Comparison of ENCODE assay signal across 1 cellular context in the genomic region with DNA sequence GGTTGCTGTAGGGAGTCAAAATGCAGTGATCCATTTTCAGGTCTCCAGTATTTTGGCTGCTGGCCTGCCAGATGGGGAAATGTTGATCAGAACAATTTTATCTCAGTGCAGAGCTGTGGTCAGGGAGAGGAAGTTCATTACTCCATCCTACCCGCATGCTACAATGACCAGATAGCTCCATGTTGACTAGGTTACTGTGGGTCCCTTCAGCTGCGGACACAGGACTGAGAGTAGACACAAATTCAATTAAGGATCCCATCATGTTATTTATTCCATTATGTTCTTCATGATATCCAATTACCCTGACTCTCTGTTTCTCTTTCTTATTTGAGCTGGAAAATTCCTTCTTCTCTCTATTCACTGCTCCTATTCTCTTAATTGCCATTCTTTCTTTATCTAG.
TF ChIP-seq lines count a peak whose summit lies in the region.

No MANE protein-coding gene starts in this region.

TF ChIP-seq in SK-N-SH, 30 proteins besides CTCF, POLR2A, EP300 and RAD21 (continued from another document):
- TF ChIP-seq, protein P1, sequence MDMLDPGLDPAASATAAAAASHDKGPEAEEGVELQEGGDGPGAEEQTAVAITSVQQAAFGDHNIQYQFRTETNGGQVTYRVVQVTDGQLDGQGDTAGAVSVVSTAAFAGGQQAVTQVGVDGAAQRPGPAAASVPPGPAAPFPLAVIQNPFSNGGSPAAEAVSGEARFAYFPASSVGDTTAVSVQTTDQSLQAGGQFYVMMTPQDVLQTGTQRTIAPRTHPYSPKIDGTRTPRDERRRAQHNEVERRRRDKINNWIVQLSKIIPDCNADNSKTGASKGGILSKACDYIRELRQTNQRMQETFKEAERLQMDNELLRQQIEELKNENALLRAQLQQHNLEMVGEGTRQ (IDR thresholded peaks at IDR 0.05; ENCODE audit: borderline replicate concordance, low read depth, low read length): no peak
- TF ChIP-seq MXI1 (IDR thresholded peaks at IDR 0.05; ENCODE audit: low read depth, low read length) (peak; percentile 74; the same call in 1 of the 2 replicates), SMC3 (IDR thresholded peaks at IDR 0.05; ENCODE audit: low read depth, low read length) (0 out of 2 replicates have a peak, but pooled peaks have one; percentile 17), CHD2 (IDR thresholded peaks at IDR 0.05; ENCODE audit: low read length, partially characterized antibody) (peak; percentile 74), GATA2 (CRISPR knock-in tag; IDR thresholded peaks at IDR 0.05) (peak; percentile 78), JUND (IDR thresholded peaks at IDR 0.05) (no peak), POLR2AphosphoS5 (IDR thresholded peaks at IDR 0.05; ENCODE audit: low read depth, low read length) (no peak; the same call in 1 of the 2 replicates)
- TF ChIP-seq, protein P2, sequence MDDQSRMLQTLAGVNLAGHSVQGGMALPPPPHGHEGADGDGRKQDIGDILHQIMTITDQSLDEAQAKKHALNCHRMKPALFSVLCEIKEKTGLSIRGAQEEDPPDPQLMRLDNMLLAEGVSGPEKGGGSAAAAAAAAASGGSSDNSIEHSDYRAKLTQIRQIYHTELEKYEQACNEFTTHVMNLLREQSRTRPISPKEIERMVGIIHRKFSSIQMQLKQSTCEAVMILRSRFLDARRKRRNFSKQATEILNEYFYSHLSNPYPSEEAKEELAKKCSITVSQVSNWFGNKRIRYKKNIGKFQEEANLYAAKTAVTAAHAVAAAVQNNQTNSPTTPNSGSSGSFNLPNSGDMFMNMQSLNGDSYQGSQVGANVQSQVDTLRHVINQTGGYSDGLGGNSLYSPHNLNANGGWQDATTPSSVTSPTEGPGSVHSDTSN (IDR thresholded peaks at IDR 0.05): 0 out of 2 replicates have a peak, but pooled peaks have one; percentile 7
- TF ChIP-seq, protein P3, sequence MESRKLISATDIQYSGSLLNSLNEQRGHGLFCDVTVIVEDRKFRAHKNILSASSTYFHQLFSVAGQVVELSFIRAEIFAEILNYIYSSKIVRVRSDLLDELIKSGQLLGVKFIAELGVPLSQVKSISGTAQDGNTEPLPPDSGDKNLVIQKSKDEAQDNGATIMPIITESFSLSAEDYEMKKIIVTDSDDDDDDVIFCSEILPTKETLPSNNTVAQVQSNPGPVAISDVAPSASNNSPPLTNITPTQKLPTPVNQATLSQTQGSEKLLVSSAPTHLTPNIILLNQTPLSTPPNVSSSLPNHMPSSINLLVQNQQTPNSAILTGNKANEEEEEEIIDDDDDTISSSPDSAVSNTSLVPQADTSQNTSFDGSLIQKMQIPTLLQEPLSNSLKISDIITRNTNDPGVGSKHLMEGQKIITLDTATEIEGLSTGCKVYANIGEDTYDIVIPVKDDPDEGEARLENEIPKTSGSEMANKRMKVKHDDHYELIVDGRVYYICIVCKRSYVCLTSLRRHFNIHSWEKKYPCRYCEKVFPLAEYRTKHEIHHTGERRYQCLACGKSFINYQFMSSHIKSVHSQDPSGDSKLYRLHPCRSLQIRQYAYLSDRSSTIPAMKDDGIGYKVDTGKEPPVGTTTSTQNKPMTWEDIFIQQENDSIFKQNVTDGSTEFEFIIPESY (IDR thresholded peaks at IDR 0.05; ENCODE audit: borderline replicate concordance, low read depth): no peak
